Comparison of ENCODE assay signal across 1 cellular context in the genomic region with DNA sequence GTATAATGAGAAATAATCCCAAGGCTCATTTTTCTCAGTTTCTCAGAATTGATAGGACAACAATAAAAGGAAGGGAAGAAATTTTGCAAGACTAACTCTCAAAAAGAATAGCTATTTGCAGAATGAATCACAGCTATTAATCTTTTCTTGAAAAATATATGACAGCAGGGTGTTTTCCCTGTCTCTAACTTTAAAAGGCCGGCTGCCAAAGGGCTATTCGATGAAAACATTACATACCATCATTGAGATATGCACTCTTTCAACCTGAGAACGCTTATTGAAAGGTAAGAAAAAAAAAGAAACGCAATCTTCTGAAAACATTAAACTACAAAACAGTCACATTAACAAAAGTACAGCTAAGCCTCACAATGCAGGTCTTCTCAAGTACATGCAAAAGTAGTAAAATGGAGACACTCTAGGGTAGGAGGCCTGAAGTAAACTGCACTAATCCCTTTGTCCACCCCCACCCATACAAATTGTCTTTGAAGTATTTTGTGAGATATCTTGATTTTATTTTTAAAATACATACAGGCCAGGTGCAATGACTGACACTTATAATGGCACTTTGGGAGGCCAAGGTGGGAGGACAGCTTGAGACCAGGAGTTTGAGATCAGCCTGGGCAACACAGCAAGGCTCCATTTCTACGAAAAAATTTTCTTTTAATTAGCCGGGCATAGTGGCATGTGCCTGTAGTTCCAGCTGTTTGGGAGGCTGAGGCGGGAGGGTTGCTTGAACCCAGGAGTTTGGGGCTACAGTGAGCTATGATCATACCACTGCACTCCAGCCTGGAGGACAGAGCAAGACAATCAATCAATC.
TF ChIP-seq lines count a peak whose summit lies in the region.

No MANE protein-coding gene starts in this region.

TF ChIP-seq in WTC11, 78 proteins besides CTCF, POLR2A, EP300 and RAD21 (continued from another document):
- TF ChIP-seq ZNF317 (CRISPR knock-in tag; IDR thresholded peaks at IDR 0.05; ENCODE audit: borderline replicate concordance, low read depth) (no peak), ZNF263 (CRISPR knock-in tag; IDR thresholded peaks at IDR 0.05; ENCODE audit: low read depth) (no peak), RORB (CRISPR knock-in tag; IDR thresholded peaks at IDR 0.05) (no peak)
